In genomic region chr6:47168176-47168575, GRCh38 we compare ENCODE assay signal across 8 cellular contexts.
DNase-seq lines count a peak whose midpoint lies in the region; ATAC-seq and FAIRE-seq lines count a peak whose summit lies in the region.

No MANE protein-coding gene starts in this region.

- ATAC-seq in GM21723 (IDR thresholded peaks at IDR 0.05; ENCODE audit: unreplicated experiment) (no peak), GM18517 (IDR thresholded peaks at IDR 0.05; ENCODE audit: unreplicated experiment) (no peak), GM18502 (IDR thresholded peaks at IDR 0.05; ENCODE audit: poor library complexity, unreplicated experiment) (no peak)
- ATAC-seq in activated CD8-positive, alpha-beta memory T cell treated with anti-CD3 and anti-CD28 coated beads, Interleukin-2, amount 10 ng/mL, durations not matched to agents 7 days and 5 days, result no peak

- H3K4me3 Mint-ChIP-seq in activated CD8-positive, alpha-beta memory T cell treated with anti-CD3 and anti-CD28 coated beads, Interleukin-2, amount 10 ng/mL, durations not matched to agents 7 days and 5 days, result no peak overlapping the region

- CTCF ChIA-PET in activated CD8-positive, alpha-beta memory T cell treated with anti-CD3 and anti-CD28 coated beads, Interleukin-2, amount 10 ng/mL, durations not matched to agents 7 days and 5 days (lab: Charles Lee), result no interaction called here

- DNase-seq in A172 (ENCODE audit: low spot score) (peak; percentile 91), HTR-8/SVneo (ENCODE audit: insufficient read length, low spot score) (peak; percentile 76), SW 1271 (lab: John Stamatoyannopoulos, UW) (peak; percentile 53 to 84), iPS-NIHi7 (ENCODE audit: extremely low spot score) (peak; percentile 20)
- no peak for DNase-seq in activated CD8-positive, alpha-beta memory T cell treated with anti-CD3 and anti-CD28 coated beads, Interleukin-2, amount 10 ng/mL, durations not matched to agents 7 days and 5 days

- peak; percentile 96 for FAIRE-seq in HTR-8/SVneo (lab: Jason Lieb, UNC)

- H3K9me3 Mint-ChIP-seq in activated CD8-positive, alpha-beta memory T cell treated with anti-CD3 and anti-CD28 coated beads, Interleukin-2, amount 10 ng/mL, durations not matched to agents 7 days and 5 days (ENCODE audit: low read depth), result no peaks in the 10 kb centered on the region

- H3K36me3 Mint-ChIP-seq in activated CD8-positive, alpha-beta memory T cell treated with anti-CD3 and anti-CD28 coated beads, Interleukin-2, amount 10 ng/mL, durations not matched to agents 7 days and 5 days, result no peaks in the 10 kb centered on the region

- H3K27me3 Mint-ChIP-seq in activated CD8-positive, alpha-beta memory T cell treated with anti-CD3 and anti-CD28 coated beads, Interleukin-2, amount 10 ng/mL, durations not matched to agents 7 days and 5 days, result no peaks in the 10 kb centered on the region

- no peaks in the 10 kb centered on the region for H3K4me1 Mint-ChIP-seq in activated CD8-positive, alpha-beta memory T cell treated with anti-CD3 and anti-CD28 coated beads, Interleukin-2, amount 10 ng/mL, durations not matched to agents 7 days and 5 days

- H3K27ac Mint-ChIP-seq in activated CD8-positive, alpha-beta memory T cell treated with anti-CD3 and anti-CD28 coated beads, Interleukin-2, amount 10 ng/mL, durations not matched to agents 7 days and 5 days, result no peak overlapping the region
